1 cellular context compared by ENCODE assay signal in genomic region chr4:6716018-6716911, GRCh38.
TF ChIP-seq lines count a peak whose summit lies in the region.

Gene BLOC1S4, plus strand, starts transcription at chr4:6716174. Its CDS starts 36 bp downstream, at chr4:6716210.

TF ChIP-seq in WTC11, 78 proteins besides CTCF, POLR2A, EP300 and RAD21 (continued from another document):
- TF ChIP-seq IRF1 (CRISPR knock-in tag; IDR thresholded peaks at IDR 0.05), result peak; percentile 43; the same call in 1 of the 2 replicates
